ENCODE assay signal across 1 cellular context in the genomic region with DNA sequence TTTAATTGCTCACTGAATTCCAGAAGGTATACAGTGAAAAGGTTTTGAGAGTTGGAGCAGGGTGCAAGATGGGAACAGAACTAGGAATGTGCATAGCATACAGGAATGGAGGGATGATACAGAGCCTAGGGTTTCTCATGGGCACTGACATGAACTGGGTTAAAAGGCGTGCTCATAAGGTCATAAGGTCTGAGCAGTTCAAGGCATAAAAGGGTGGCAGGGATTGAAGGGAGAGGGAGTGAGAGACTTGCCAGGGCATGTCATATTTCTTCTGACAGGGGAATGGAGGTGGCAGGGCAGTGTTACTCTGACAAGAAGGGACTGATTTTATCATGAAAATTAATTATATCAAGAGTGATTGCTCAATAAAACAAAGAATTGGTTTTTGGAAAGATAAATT.
TF ChIP-seq lines count a peak whose summit lies in the region.

No MANE protein-coding gene starts in this region.

TF ChIP-seq in WTC11, 78 proteins besides CTCF, POLR2A, EP300 and RAD21 (continued from another document):
- TF ChIP-seq STAT6 (CRISPR knock-in tag; conservative IDR thresholded peaks at IDR 0.05; ENCODE audit: low read depth): no peak
- TF ChIP-seq, protein P1, sequence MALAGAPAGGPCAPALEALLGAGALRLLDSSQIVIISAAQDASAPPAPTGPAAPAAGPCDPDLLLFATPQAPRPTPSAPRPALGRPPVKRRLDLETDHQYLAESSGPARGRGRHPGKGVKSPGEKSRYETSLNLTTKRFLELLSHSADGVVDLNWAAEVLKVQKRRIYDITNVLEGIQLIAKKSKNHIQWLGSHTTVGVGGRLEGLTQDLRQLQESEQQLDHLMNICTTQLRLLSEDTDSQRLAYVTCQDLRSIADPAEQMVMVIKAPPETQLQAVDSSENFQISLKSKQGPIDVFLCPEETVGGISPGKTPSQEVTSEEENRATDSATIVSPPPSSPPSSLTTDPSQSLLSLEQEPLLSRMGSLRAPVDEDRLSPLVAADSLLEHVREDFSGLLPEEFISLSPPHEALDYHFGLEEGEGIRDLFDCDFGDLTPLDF (CRISPR knock-in tag; IDR thresholded peaks at IDR 0.05): no peak
